1 cellular context compared by ENCODE assay signal in genomic region chr7:98106647-98107312, GRCh38.
TF ChIP-seq lines count a peak whose summit lies in the region.

Gene LMTK2 (plus strand): TSS chr7:98106862. CDS start chr7:98107178, 316 bp downstream.

TF ChIP-seq in HepG2, 621 proteins besides CTCF, POLR2A, EP300 and RAD21 (continued from another document and continues in another):
- TF ChIP-seq ZNF318 (CRISPR knock-in tag; IDR thresholded peaks at IDR 0.05) (no peak), ZNF296 (CRISPR knock-in tag; conservative IDR thresholded peaks at IDR 0.05) (no peak), ZSCAN20 (CRISPR knock-in tag; IDR thresholded peaks at IDR 0.05; ENCODE audit: borderline replicate concordance) (no peak), HDAC1 (CRISPR knock-in tag; IDR thresholded peaks at IDR 0.05) (peak; percentile 97), NR0B2 (CRISPR knock-in tag; IDR thresholded peaks at IDR 0.05) (peak; percentile 92), TFE3 (CRISPR knock-in tag; IDR thresholded peaks at IDR 0.05) (peak; percentile 85), ZNF615 (CRISPR knock-in tag; IDR thresholded peaks at IDR 0.05; ENCODE audit: borderline replicate concordance) (no peak), RBAK (CRISPR knock-in tag; IDR thresholded peaks at IDR 0.05) (no peak), CSRNP2 (CRISPR knock-in tag; conservative IDR thresholded peaks at IDR 0.05; ENCODE audit: low read depth) (no peak), ZNF121 (CRISPR knock-in tag; IDR thresholded peaks at IDR 0.05) (no peak), IRF9 (CRISPR knock-in tag; IDR thresholded peaks at IDR 0.05; ENCODE audit: borderline replicate concordance) (peak; percentile 59; the same call in 1 of the 2 replicates), ZNF354B (CRISPR knock-in tag; IDR thresholded peaks at IDR 0.05) (no peak), HOXA5 (CRISPR knock-in tag; IDR thresholded peaks at IDR 0.05) (peak; percentile 89), ZZZ3 (CRISPR knock-in tag; IDR thresholded peaks at IDR 0.05; ENCODE audit: borderline replicate concordance) (no peak; the same call in 1 of the 2 replicates), TRIM22 (IDR thresholded peaks at IDR 0.05) (no peak), KMT2A (CRISPR knock-in tag; IDR thresholded peaks at IDR 0.05) (peak; percentile 96), ISX (CRISPR knock-in tag; conservative IDR thresholded peaks at IDR 0.05) (no peak), ZNF784 (CRISPR knock-in tag; IDR thresholded peaks at IDR 0.05; ENCODE audit: borderline replicate concordance) (peak; percentile 90; the same call in 1 of the 2 replicates), ARID5B (CRISPR knock-in tag; IDR thresholded peaks at IDR 0.05) (peak; percentile 64), HES4 (CRISPR knock-in tag; IDR thresholded peaks at IDR 0.05; ENCODE audit: borderline replicate concordance) (peak; percentile 51; the same call in 1 of the 2 replicates), CEBPZ (IDR thresholded peaks at IDR 0.05; ENCODE audit: low read length) (no peak), ZEB1 (IDR thresholded peaks at IDR 0.05; ENCODE audit: insufficient replicate concordance, low read depth) (peak; percentile 39), TBX3 (IDR thresholded peaks at IDR 0.05; ENCODE audit: borderline replicate concordance) (no peak), ZNF746 (CRISPR knock-in tag; IDR thresholded peaks at IDR 0.05) (no peak), CBX2 (IDR thresholded peaks at IDR 0.05; ENCODE audit: low read depth, low read length) (no peak), CBX2 (CRISPR knock-in tag; IDR thresholded peaks at IDR 0.05; ENCODE audit: low read depth) (no peak), THYN1 (CRISPR knock-in tag; IDR thresholded peaks at IDR 0.05; ENCODE audit: borderline replicate concordance, low read depth) (no peak), SMC3 (IDR thresholded peaks at IDR 0.05; ENCODE audit: low read length) (peak; percentile 52; the same call in 1 of the 2 replicates), POGZ (CRISPR knock-in tag; IDR thresholded peaks at IDR 0.05) (peak; percentile 98), ZNF232 (CRISPR knock-in tag; IDR thresholded peaks at IDR 0.05; ENCODE audit: borderline replicate concordance) (peak; percentile 47; the same call in 1 of the 2 replicates)
